Comparison of ENCODE assay signal across 8 cellular contexts in the genomic region with DNA sequence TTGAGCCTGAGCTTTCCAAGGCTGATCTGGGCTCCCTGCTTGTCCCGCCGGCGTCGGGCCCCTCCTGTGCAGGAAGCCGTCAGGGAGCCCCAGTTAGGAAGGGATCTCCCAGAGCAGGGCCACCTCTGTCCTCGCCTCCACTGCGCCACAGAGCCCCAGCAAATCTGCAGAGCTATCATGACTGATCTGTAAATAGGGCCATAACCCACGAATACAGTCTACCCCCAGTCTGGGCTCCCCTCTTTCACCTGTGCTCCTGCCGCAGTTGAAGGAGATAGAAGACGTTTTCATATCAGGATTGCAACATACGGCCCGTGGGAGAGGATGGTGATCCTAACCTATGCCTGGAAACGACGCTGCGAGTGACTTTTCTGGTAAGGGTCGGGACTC.
DNase-seq lines count a peak whose midpoint lies in the region; ATAC-seq, FAIRE-seq and TF ChIP-seq lines count a peak whose summit lies in the region.
"Had no signal": no experiment of that assay in that cellular context is flagged by ENCODE, and none has a peak within 500 bp of the region (broad histone marks: within the 10 kb centered on the region; RNA-seq: fewer than 3 reads in every experiment).

No MANE protein-coding gene starts in this region.

- H3K36me3 Mint-ChIP-seq in T-cell (peaks cover 29% of the 10 kb centered on the region), H9 (ENCODE audit: insufficient read depth in 1 of 3, low read depth in 3 of 3) (no peaks in the 10 kb centered on the region; a peak in 1 of 7 replicates)

- H2BK20ac ChIP-seq in H9 (ENCODE audit: low read depth, low read length, poor library complexity, severe bottlenecking): no peak overlapping the region

- H3K4me3 Mint-ChIP-seq in T-cell (peak overlapping the region; percentile 82 to 85 (median 85)), H9 (no peak overlapping the region)

- H3K23me2 ChIP-seq in H9 (ENCODE audit: insufficient read length, low read depth, low read length, poor library complexity, severe bottlenecking): no peaks in the 10 kb centered on the region

- H3K14ac ChIP-seq in H9 (ENCODE audit: insufficient read depth, low read length): no peak overlapping the region

- intact Hi-C loops in esophagus muscularis mucosa (cut with DNase I): no loop called here

- FAIRE-seq in small intestine (lab: Jason Lieb, UNC): no peak

- DNase-seq in GM23248 (no peak), T-cell (no peak), esophagus muscularis mucosa (ENCODE audit: extremely low spot score) (no peak), small intestine (no peak), GF-D8 (lab: John Stamatoyannopoulos, UW) (no peak), GM13977 (ENCODE audit: low spot score) (no peak), H9 (no peak)
- DNase-seq: midbrain had no signal

- H3K79me2 ChIP-seq in GM23248 (ENCODE audit: insufficient read depth) (no peaks in the 10 kb centered on the region), H9 (ENCODE audit: insufficient read depth, low read length) (no peaks in the 10 kb centered on the region)

- 0 out of 2 replicates have a peak overlapping the region, but pooled peaks have one; percentile 15 for H2AFZ ChIP-seq in GM23248
- H2AFZ ChIP-seq in H9 (ENCODE audit: low read length): no peak overlapping the region

- no peak overlapping the region for H2AK5ac ChIP-seq in H9 (ENCODE audit: insufficient read length, low read length)

- no peaks in the 10 kb centered on the region for H3K36me3 ChIP-seq in GM23248 (ENCODE audit: low read depth)
- peaks cover 0 to under 1% (median under 1%) of the 10 kb centered on the region in 4 donors for H3K36me3 ChIP-seq in esophagus muscularis mucosa
- H3K36me3 ChIP-seq in small intestine (ENCODE audit: control insufficient read depth in 2 of 2, insufficient read depth in 2 of 2, low read length in 2 of 2): peaks cover 0 to 2% of the 10 kb centered on the region in 2 donors

- H3K9me2 ChIP-seq in GM23248 (ENCODE audit: insufficient read depth): no peaks in the 10 kb centered on the region

- no peaks in the 10 kb centered on the region for H3F3A ChIP-seq in GM23248 (ENCODE audit: insufficient read depth)

- ATAC-seq in T-cell (replicated peaks in 1 of 4): no peak

- H4K91ac ChIP-seq in H9 (ENCODE audit: insufficient read length, low read depth, low read length): no peak overlapping the region

- TF ChIP-seq CTCF in esophagus muscularis mucosa (IDR thresholded peaks at IDR 0.05) (no peak), GM13977 (IDR thresholded peaks at IDR 0.05; ENCODE audit: extremely low read depth, insufficient read depth, missing control alignments) (no peak), H9 (conservative IDR thresholded peaks at IDR 0.05) (no peak)

- no peak overlapping the region for H3T11ph ChIP-seq in H9 (ENCODE audit: low read length)

- no peak overlapping the region for H2BK12ac ChIP-seq in H9 (ENCODE audit: insufficient read length, low read depth, low read length)

- no peaks in the 10 kb centered on the region for H3K79me1 ChIP-seq in H9 (ENCODE audit: insufficient read depth, low read depth, low read length, poor library complexity, severe bottlenecking)

- CTCF ChIA-PET in T-cell (lab: Charles Lee): no interaction called here

- H3K4me2 ChIP-seq in GM23248 (ENCODE audit: unreplicated experiment) (peak overlapping the region; percentile 42), H9 (ENCODE audit: insufficient read depth, insufficient read length, low read length) (no peak overlapping the region)

- H3K9ac ChIP-seq in GM23248 (no peak overlapping the region), H9 (ENCODE audit: extremely low read depth, insufficient read length, low read length) (no peak overlapping the region)

- no peak for TF ChIP-seq POLR2A in esophagus muscularis mucosa (IDR thresholded peaks at IDR 0.05; ENCODE audit: low read depth)

- no peak overlapping the region for H2BK5ac ChIP-seq in H9 (ENCODE audit: insufficient read length, low read length)

- H4K20me1 ChIP-seq in GM23248 (ENCODE audit: insufficient read depth) (no peaks in the 10 kb centered on the region), H9 (ENCODE audit: control insufficient read depth, insufficient read depth, insufficient read length) (no peaks in the 10 kb centered on the region)

- H3K9me3 ChIP-seq in GM23248 (ENCODE audit: low read depth) (no peaks in the 10 kb centered on the region), esophagus muscularis mucosa (peaks cover 0 to 4% (median 2%) of the 10 kb centered on the region in 4 donors), small intestine (ENCODE audit: control insufficient read depth, low read depth) (no peaks in the 10 kb centered on the region), H9 (ENCODE audit: control insufficient read depth, low read depth, low read length) (no peaks in the 10 kb centered on the region)

- H3K4me1 Mint-ChIP-seq in T-cell (peaks cover 33 to 60% (median 49%) of the 10 kb centered on the region in 3 donors), H9 (peaks cover 0 to 5% of the 10 kb centered on the region in 2 experiments; a peak in 1 of 4 replicates)

- H3K27me3 Mint-ChIP-seq in T-cell (no peaks in the 10 kb centered on the region), H9 (ENCODE audit: low read depth) (0 out of 2 replicates have a peak, but pooled peaks cover 2% of the 10 kb centered on the region)

- POLR2A ChIA-PET in T-cell (lab: Charles Lee): no interaction called here

- H3K9me3 Mint-ChIP-seq in T-cell (peaks cover 4 to 9% (median 8%) of the 10 kb centered on the region in 3 donors), H9 (no peaks in the 10 kb centered on the region)

- WGBS in GM23248 (ENCODE audit: low coverage in 1 of 2, low lambda C conversion rate in 2 of 2, missing lambda C conversion rate in 2 of 2), 2 experiments: 93 to 95% methylated on average over 16 of the region's 16 CpGs
- 80% methylated on average over 16 of the region's 16 CpGs for WGBS in esophagus muscularis mucosa
- WGBS in small intestine, 3 donors: 80 to 84% (median 83%) methylated on average over 16 of the region's 16 CpGs
- WGBS in H9 (ENCODE audit: extremely low coverage, insufficient read length, low lambda C conversion rate): no CpG with 5 or more reads among the region's 16 CpGs

- no peaks in the 10 kb centered on the region for H3K27me3 ChIP-seq in GM23248 (replicated peaks; ENCODE audit: insufficient read depth)
- H3K27me3 ChIP-seq in esophagus muscularis mucosa: no peaks in the 10 kb centered on the region
- H3K27me3 ChIP-seq in small intestine (ENCODE audit: control insufficient read depth in 2 of 2, insufficient read depth in 2 of 2, low read length in 2 of 2): no peaks in the 10 kb centered on the region
- H3K27me3 ChIP-seq in H9 (ENCODE audit: insufficient read depth, low read length): no peaks in the 10 kb centered on the region

- H2BK120ac ChIP-seq in H9 (ENCODE audit: low read depth, low read length, poor library complexity, severe bottlenecking): no peak overlapping the region

- H3K27ac ChIP-seq in GM23248 (no peak overlapping the region), esophagus muscularis mucosa (replicated peaks in 1 of 4) (peak overlapping the region; percentile 40 to 69 (median 51)), small intestine (ENCODE audit: low read depth in 1 of 2, low read length in 1 of 2) (peak overlapping the region; percentile 52 to 92), H9 (ENCODE audit: insufficient read length, low read depth, low read length) (no peak overlapping the region)

- no peak overlapping the region for H4K8ac ChIP-seq in H9 (replicated peaks; ENCODE audit: insufficient read length, low read depth, low read length)

- no peak overlapping the region for H4K5ac ChIP-seq in H9 (ENCODE audit: insufficient read length, low read depth, low read length)

- H3K27ac Mint-ChIP-seq in T-cell: peak overlapping the region; percentile 98 to 99
- peak overlapping the region in 1 of 3 experiments; percentile 49; a peak in 2 of 7 replicates for H3K27ac Mint-ChIP-seq in H9

- in situ Hi-C loops in GM23248 (cut with MboI): no loop called here
- in situ Hi-C loops in GM13977 (cut with MboI; ENCODE audit: low pct_unique_long_range_greater_than_20kb, low sequenced_read_pairs, unreplicated experiment): no loop called here

- H2BK15ac ChIP-seq in H9 (ENCODE audit: low read depth, low read length): no peak overlapping the region

- H3K4ac ChIP-seq in H9 (ENCODE audit: low read depth, low read length): no peak overlapping the region

- no peak overlapping the region for H3K23ac ChIP-seq in H9 (ENCODE audit: insufficient read length, low read depth, low read length)

- no peak overlapping the region for H3K18ac ChIP-seq in H9 (ENCODE audit: insufficient read length, low read depth, low read length)

- H3K4me3 ChIP-seq in GM23248 (no peak overlapping the region), esophagus muscularis mucosa (peak overlapping the region in 3 of 4 donors; percentile 5 to 18 (median 7)), small intestine (ENCODE audit: low read depth in 1 of 2, low read length in 2 of 2) (no peak overlapping the region)

- H3K56ac ChIP-seq in H9 (ENCODE audit: insufficient read length, low read depth, low read length): no peak overlapping the region

- no peak for TF ChIP-seq EP300 in esophagus muscularis mucosa (IDR thresholded peaks at IDR 0.05)

- H3K4me1 ChIP-seq in GM23248 (ENCODE audit: insufficient read depth) (peaks cover 9% of the 10 kb centered on the region), esophagus muscularis mucosa (peaks cover 0 to 8% (median 6%) of the 10 kb centered on the region in 4 donors), small intestine (ENCODE audit: control insufficient read depth in 2 of 2, insufficient read depth in 1 of 2, low read depth in 1 of 2, low read length in 1 of 2) (no peaks in the 10 kb centered on the region), H9 (ENCODE audit: insufficient read depth, low read length) (no peaks in the 10 kb centered on the region)

Comparison
In these comparisons a context has a peak if more than half of its experiments do, and no peak if none do; other contexts are left out.
1. H3K27ac ChIP-seq: peak in esophagus muscularis mucosa (4 of 4) and small intestine (2 of 2); none in GM23248 (single experiment) and H9 (single experiment).
2. H3K4me3 ChIP-seq: peak in esophagus muscularis mucosa (3 of 4); none in GM23248 (single experiment) and small intestine (0 of 2).
3. H3K4me3 Mint-ChIP-seq: peak in T-cell (3 of 3); none in H9 (0 of 2).